Comparison of ENCODE assay signal across 17 cellular contexts in the genomic region with DNA sequence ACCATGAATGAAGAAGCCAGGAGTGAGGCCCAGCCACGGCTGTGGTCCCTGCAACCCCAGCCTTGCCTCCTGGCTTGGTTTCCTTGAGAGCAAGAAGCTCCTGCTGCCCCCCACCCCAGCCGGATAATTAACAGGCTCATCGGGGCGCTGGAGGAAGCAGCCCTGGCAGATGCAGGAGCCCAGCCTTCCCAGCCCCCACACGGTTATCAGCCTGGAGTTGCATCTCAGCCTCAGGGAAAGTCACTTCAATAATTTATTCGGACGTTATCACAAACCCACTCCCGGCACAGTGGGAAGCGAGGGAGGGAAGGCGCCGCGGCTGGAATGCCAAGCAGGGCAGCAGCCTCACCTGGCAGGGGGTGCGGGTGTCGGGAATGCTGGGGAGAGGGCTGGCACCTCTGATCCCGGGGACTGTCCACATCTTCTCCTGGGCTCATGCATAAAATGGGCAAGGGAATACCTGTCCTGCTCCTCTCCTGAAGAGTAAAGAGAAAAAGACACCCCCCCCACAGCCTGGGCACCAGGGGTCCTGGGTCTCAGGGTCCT. TPM values are rescaled to one million over a fixed set of nuclear protein-coding genes. Genes with fewer than 3 reads are reported as not detected.
DNase-seq lines count a peak whose midpoint lies in the region; ATAC-seq and TF ChIP-seq lines count a peak whose summit lies in the region.
"Had no signal": no experiment of that assay in that cellular context is flagged by ENCODE, and none has a peak within 500 bp of the region (broad histone marks: within the 10 kb centered on the region; RNA-seq: fewer than 3 reads in every experiment).

No MANE protein-coding gene starts in this region.

- H3K4me3 ChIP-seq in esophagus muscularis mucosa (no peak overlapping the region), spleen (no peak overlapping the region)
- H3K4me3 ChIP-seq: heart left ventricle had no signal

- no peaks in the 10 kb centered on the region for H3K36me3 ChIP-seq in esophagus muscularis mucosa
- no peaks in the 10 kb centered on the region for H3K36me3 ChIP-seq in spleen
- H3K36me3 ChIP-seq: heart left ventricle had no signal

- no peaks in the 10 kb centered on the region for H3K27me3 Mint-ChIP-seq in activated T-cell treated with anti-CD3 and anti-CD28 coated beads, Interleukin-2, amount 50 U/mL, for 24 hours
- H3K27me3 Mint-ChIP-seq in activated T-cell treated with anti-CD3 and anti-CD28 coated beads, Interleukin-2, amount 50 U/mL, for 4 hours (ENCODE audit: low read depth), result no peaks in the 10 kb centered on the region
- H3K27me3 Mint-ChIP-seq: CD4-positive, alpha-beta T cell had no signal

- no peak for ATAC-seq in activated T-cell treated with anti-CD3 and anti-CD28 coated beads, Interleukin-2, amount 50 U/mL, for 4 hours
- ATAC-seq in GM19395 (IDR thresholded peaks at IDR 0.05; ENCODE audit: unreplicated experiment), result no peak
- ATAC-seq: activated CD8-positive, alpha-beta T cell treated with anti-CD3 and anti-CD28 coated beads, Interleukin-2, amount 10 ng/mL, durations not matched to agents 7 days and 5 days; effector memory CD8-positive, alpha-beta T cell; heart left ventricle had no signal

- intact Hi-C loops in esophagus muscularis mucosa (cut with DNase I), result no loop called here
- intact Hi-C loops in spleen (cut with DNase I; ENCODE audit: low total_unique reads), result no loop called here

- no peaks in the 10 kb centered on the region for H3K9me3 ChIP-seq in esophagus muscularis mucosa
- no peaks in the 10 kb centered on the region for H3K9me3 ChIP-seq in spleen
- H3K9me3 ChIP-seq: heart left ventricle had no signal

- TF ChIP-seq POLR2A in esophagus muscularis mucosa (IDR thresholded peaks at IDR 0.05; ENCODE audit: low read depth) (no peak), spleen (IDR thresholded peaks at IDR 0.05) (no peak)

- H3K9me3 Mint-ChIP-seq in activated T-cell treated with anti-CD3 and anti-CD28 coated beads, Interleukin-2, amount 50 U/mL, for 24 hours, result no peaks in the 10 kb centered on the region
- no peaks in the 10 kb centered on the region for H3K9me3 Mint-ChIP-seq in activated T-cell treated with anti-CD3 and anti-CD28 coated beads, Interleukin-2, amount 50 U/mL, for 4 hours
- H3K9me3 Mint-ChIP-seq: CD4-positive, alpha-beta T cell; effector memory CD8-positive, alpha-beta T cell had no signal

- H3K36me3 Mint-ChIP-seq in activated T-cell treated with anti-CD3 and anti-CD28 coated beads, Interleukin-2, amount 50 U/mL, for 24 hours (ENCODE audit: low read depth), result no peaks in the 10 kb centered on the region
- no peaks in the 10 kb centered on the region for H3K36me3 Mint-ChIP-seq in activated T-cell treated with anti-CD3 and anti-CD28 coated beads, Interleukin-2, amount 50 U/mL, for 4 hours (ENCODE audit: insufficient read depth)

- WGBS in esophagus muscularis mucosa, result 64% methylated on average over 5 of the region's 15 CpGs
- 76 to 83% (median 82%) methylated on average over 14 to 15 of the region's 15 CpGs for WGBS in spleen, 5 donors

- H3K27me3 ChIP-seq in esophagus muscularis mucosa (peaks cover 0 to 31% (median 0%) of the 10 kb centered on the region in 4 donors), spleen (replicated peaks in 1 of 7) (no peaks in the 10 kb centered on the region)

- TF ChIP-seq EP300 in esophagus muscularis mucosa (IDR thresholded peaks at IDR 0.05), result no peak

- H3K4me3 Mint-ChIP-seq in activated T-cell treated with anti-CD3 and anti-CD28 coated beads, Interleukin-2, amount 50 U/mL, for 24 hours, result no peak overlapping the region
- no peak overlapping the region for H3K4me3 Mint-ChIP-seq in activated T-cell treated with anti-CD3 and anti-CD28 coated beads, Interleukin-2, amount 50 U/mL, for 4 hours
- H3K4me3 Mint-ChIP-seq: activated CD8-positive, alpha-beta T cell treated with anti-CD3 and anti-CD28 coated beads, Interleukin-2, amount 10 ng/mL, durations not matched to agents 7 days and 5 days; CD4-positive, alpha-beta T cell; effector memory CD8-positive, alpha-beta T cell had no signal

- no peak overlapping the region for H3K27ac Mint-ChIP-seq in activated T-cell treated with anti-CD3 and anti-CD28 coated beads, Interleukin-2, amount 50 U/mL, for 24 hours
- H3K27ac Mint-ChIP-seq: activated CD8-positive, alpha-beta T cell treated with anti-CD3 and anti-CD28 coated beads, Interleukin-2, amount 10 ng/mL, durations not matched to agents 7 days and 5 days; CD4-positive, alpha-beta T cell had no signal

- H3K4me1 ChIP-seq in esophagus muscularis mucosa (no peaks in the 10 kb centered on the region), spleen (peaks cover 4 to 28% (median 19%) of the 10 kb centered on the region in 6 donors)

- H3K4me1 Mint-ChIP-seq in activated T-cell treated with anti-CD3 and anti-CD28 coated beads, Interleukin-2, amount 50 U/mL, for 24 hours (ENCODE audit: low read depth), result peaks cover 20% of the 10 kb centered on the region
- peaks cover 25% of the 10 kb centered on the region for H3K4me1 Mint-ChIP-seq in activated T-cell treated with anti-CD3 and anti-CD28 coated beads, Interleukin-2, amount 50 U/mL, for 4 hours (ENCODE audit: low read depth)

- H3K27ac ChIP-seq in esophagus muscularis mucosa (replicated peaks in 1 of 4) (no peak overlapping the region), spleen (no peak overlapping the region)
- H3K27ac ChIP-seq: heart left ventricle had no signal

- TF ChIP-seq CTCF in esophagus muscularis mucosa (IDR thresholded peaks at IDR 0.05) (no peak), spleen (IDR thresholded peaks at IDR 0.05 in 8 of 11, conservative IDR thresholded peaks at IDR 0.05 in 3 of 11) (no peak)

- DNase-seq in activated T-cell treated with anti-CD3 and anti-CD28 coated beads, Interleukin-2, amount 50 U/mL, for 24 hours, result peak; percentile 14
- DNase-seq in activated T-cell treated with anti-CD3 and anti-CD28 coated beads, Interleukin-2, amount 50 U/mL, for 4 hours, result no peak
- DNase-seq in NCI-H146 (lab: John Stamatoyannopoulos, UW), result peak; percentile 63
- peak; percentile 85 for DNase-seq in esophagus muscularis mucosa (ENCODE audit: extremely low spot score)
- peak; percentile 63 for DNase-seq in spleen
- no peak for DNase-seq in NCI-H748 (lab: John Stamatoyannopoulos, UW; ENCODE audit: unreplicated experiment)
- DNase-seq in cortex of kidney (lab: John Stamatoyannopoulos, UW), result no peak
- DNase-seq: activated CD8-positive, alpha-beta T cell treated with anti-CD3 and anti-CD28 coated beads, Interleukin-2, amount 10 ng/mL, durations not matched to agents 7 days and 5 days; anterior cingulate cortex; DMS79 treated with DMSO at 0.1 percent for 48 hours; effector memory CD8-positive, alpha-beta T cell; NCI-H1436 treated with DMSO at 0.1 percent for 48 hours; NCI-H345; stimulated activated naive CD4-positive, alpha-beta T cell treated with Interleukin-2 at 50 U/mL for 16 hours had no signal

RNA-seq across cellular contexts. Expression of gene LRP8, which starts 43.3 kb away (rescaled TPM):
- 10 to 100 TPM; 53.1 to 58.0 (median 54.6) TPM for total RNA-seq in activated T-cell treated with anti-CD3 and anti-CD28 coated beads, Interleukin-2, amount 50 U/mL, for 4 hours
- total RNA-seq in esophagus muscularis mucosa (1 to 10 TPM in 3 of 4 donors, under 1 TPM in 1; 0.83 to 6.0 (median 1.9) TPM), spleen (10 to 100 TPM in 1 of 7 donors, 1 to 10 TPM in 6; 4.0 to 14.4 (median 8.0) TPM)
- polyA plus RNA-seq in spleen, result 1 to 10 TPM; 1.7 to 2.4 (median 2.0) TPM

Comparison
In these comparisons a context has a peak if more than half of its experiments do, and no peak if none do; other contexts are left out.
1. DNase-seq: peak in activated T-cell treated with anti-CD3 and anti-CD28 coated beads, Interleukin-2, amount 50 U/mL, for 24 hours (single experiment), NCI-H146 (single experiment), esophagus muscularis mucosa (single experiment) and spleen (single experiment); none in activated T-cell treated with anti-CD3 and anti-CD28 coated beads, Interleukin-2, amount 50 U/mL, for 4 hours (single experiment), NCI-H748 (single experiment) and cortex of kidney (single experiment).